In genomic region chr9:127853312-127854168, GRCh38 we compare ENCODE assay signal across 9 cellular contexts. TPM values are rescaled to one million over a fixed set of nuclear protein-coding genes. Genes with fewer than 3 reads are reported as not detected.
DNase-seq lines count a peak whose midpoint lies in the region; ATAC-seq, FAIRE-seq and TF ChIP-seq lines count a peak whose summit lies in the region.
"Had no signal": no experiment of that assay in that cellular context is flagged by ENCODE, and none has a peak within 500 bp of the region (broad histone marks: within the 10 kb centered on the region; RNA-seq: fewer than 3 reads in every experiment).

No MANE protein-coding gene starts in this region.

- H3K4me3 Mint-ChIP-seq in activated CD8-positive, alpha-beta T cell treated with anti-CD3 and anti-CD28 coated beads for 36 hours = peak overlapping the region; percentile 82

- no peak for TF ChIP-seq POLR2A in H54 (IDR thresholded peaks at IDR 0.05; ENCODE audit: low read depth, low read length)

- peaks cover 34 to 52% (median 52%) of the 10 kb centered on the region in 3 donors for H3K4me1 ChIP-seq in skeletal muscle tissue (ENCODE audit: control insufficient read depth in 3 of 3, insufficient read depth in 3 of 3, low read length in 3 of 3)

- H3K27me3 ChIP-seq in skeletal muscle tissue (ENCODE audit: control insufficient read depth in 3 of 3, insufficient read depth in 3 of 3, low read length in 3 of 3) = no peaks in the 10 kb centered on the region

- peaks cover 0 to 18% (median 2%) of the 10 kb centered on the region in 3 donors for H3K36me3 ChIP-seq in skeletal muscle tissue (ENCODE audit: control insufficient read depth in 3 of 3, insufficient read depth in 3 of 3, low read length in 3 of 3)

- peaks cover 10% of the 10 kb centered on the region for H3K9me3 Mint-ChIP-seq in activated CD8-positive, alpha-beta T cell treated with anti-CD3 and anti-CD28 coated beads for 36 hours

- peak overlapping the region; percentile 71 to 76 (median 76) for H3K4me3 ChIP-seq in skeletal muscle tissue (ENCODE audit: low read length in 3 of 3)

- peak overlapping the region; percentile 64 to 83 (median 81) for H3K9ac ChIP-seq in skeletal muscle tissue (ENCODE audit: low read depth in 1 of 3, low read length in 3 of 3)

- intact Hi-C loops in activated CD8-positive, alpha-beta T cell treated with anti-CD3 and anti-CD28 coated beads for 36 hours (cut with micrococcal nuclease) = no loop called here
- intact Hi-C loops in Right ventricle myocardium superior (cut with DNase I) = no loop called here

- no peak for TF ChIP-seq CTCF in activated CD8-positive, alpha-beta T cell treated with anti-CD3 and anti-CD28 coated beads for 36 hours (IDR thresholded peaks at IDR 0.05)

- FAIRE-seq in H54 (lab: Jason Lieb, UNC) = no peak

- no peaks in the 10 kb centered on the region for H3K27me3 Mint-ChIP-seq in activated CD8-positive, alpha-beta T cell treated with anti-CD3 and anti-CD28 coated beads for 36 hours

- POLR2A ChIA-PET in activated CD8-positive, alpha-beta T cell treated with anti-CD3 and anti-CD28 coated beads for 36 hours (lab: Charles Lee) = interaction anchor here (1.1 to 2.8 kb wide), 6 partner anchors 9 to 68 kb away, joined by 3 to 9 read pairs (median 4); partner anchors contain the start of gene CDK9

- DNase-seq in GM19238 (ENCODE audit: insufficient read length, low spot score) (peak; percentile 39), Right ventricle myocardium superior (no peak), H54 (ENCODE audit: insufficient read length, low spot score) (no peak), LoVo (ENCODE audit: low spot score) (no peak), putamen (ENCODE audit: low spot score) (no peak)
- no peak for DNase-seq in activated CD8-positive, alpha-beta T cell treated with anti-CD3 and anti-CD28 coated beads for 36 hours

- peaks cover 22% of the 10 kb centered on the region for H3K4me1 Mint-ChIP-seq in activated CD8-positive, alpha-beta T cell treated with anti-CD3 and anti-CD28 coated beads for 36 hours (ENCODE audit: low read depth)
- H3K4me1 Mint-ChIP-seq: brain had no signal

- ATAC-seq in activated CD8-positive, alpha-beta T cell treated with anti-CD3 and anti-CD28 coated beads for 36 hours = peak; percentile 43
- ATAC-seq in Right ventricle myocardium superior (ENCODE audit: poor library complexity) (peak; percentile 3), GM18519 (IDR thresholded peaks at IDR 0.05; ENCODE audit: low FRiP score, unreplicated experiment) (no peak)

- H3K36me3 Mint-ChIP-seq in activated CD8-positive, alpha-beta T cell treated with anti-CD3 and anti-CD28 coated beads for 36 hours (ENCODE audit: low read depth) = peaks cover 20% of the 10 kb centered on the region
- H3K36me3 Mint-ChIP-seq: brain had no signal

- no peaks in the 10 kb centered on the region for H3K9me3 ChIP-seq in skeletal muscle tissue (ENCODE audit: control insufficient read depth in 3 of 3, low read length in 3 of 3)

- peak overlapping the region; percentile 69 for H3K27ac ChIP-seq in skeletal muscle tissue (ENCODE audit: low read depth, low read length)

- peak overlapping the region; percentile 83 for H3K27ac Mint-ChIP-seq in activated CD8-positive, alpha-beta T cell treated with anti-CD3 and anti-CD28 coated beads for 36 hours

- CTCF ChIA-PET in activated CD8-positive, alpha-beta T cell treated with anti-CD3 and anti-CD28 coated beads for 36 hours (lab: Charles Lee) = interaction anchor here (1.0 to 9.2 kb wide), 4 partner anchors 8 to 66 kb away, joined by 3 to 107 read pairs (median 5); partner anchors contain the start of gene ST6GALNAC4

RNA-seq across cellular contexts. Expression of gene ENG, which starts 0.9 kb away (rescaled TPM):
- total RNA-seq in activated CD8-positive, alpha-beta T cell treated with anti-CD3 and anti-CD28 coated beads for 36 hours = 10 to 100 TPM; 14.2 to 15.0 TPM
- total RNA-seq in Right ventricle myocardium superior = 118 TPM
- total RNA-seq in skeletal muscle tissue = 9.4 TPM

RNA-seq across cellular contexts. Expression of gene AK1, which starts 23.9 kb away (rescaled TPM):
- total RNA-seq in activated CD8-positive, alpha-beta T cell treated with anti-CD3 and anti-CD28 coated beads for 36 hours = 10 to 100 TPM; 12.1 to 14.8 TPM
- total RNA-seq in Right ventricle myocardium superior (932 TPM), skeletal muscle tissue (359 TPM)

RNA-seq across cellular contexts. Expression of gene ST6GALNAC6, which starts 45.9 kb away (rescaled TPM):
- total RNA-seq in activated CD8-positive, alpha-beta T cell treated with anti-CD3 and anti-CD28 coated beads for 36 hours = 10 to 100 TPM; 36.9 to 38.8 TPM
- total RNA-seq in Right ventricle myocardium superior (38.2 TPM), skeletal muscle tissue (33.9 TPM)

RNA-seq across cellular contexts. Expression of gene FPGS, which starts 50.9 kb away (rescaled TPM):
- total RNA-seq in activated CD8-positive, alpha-beta T cell treated with anti-CD3 and anti-CD28 coated beads for 36 hours = 10 to 100 TPM; 79.8 to 80.4 TPM
- total RNA-seq in Right ventricle myocardium superior (31.5 TPM), skeletal muscle tissue (41.2 TPM)

Comparison
In these comparisons a context has a peak if more than half of its experiments do, and no peak if none do; other contexts are left out.
1. RNA of gene AK1, which starts 23.9 kb away (total RNA-seq): 932 TPM in Right ventricle myocardium superior (single experiment) and 359 TPM in skeletal muscle tissue (single experiment); 12.1 to 14.8 TPM in activated CD8-positive, alpha-beta T cell treated with anti-CD3 and anti-CD28 coated beads for 36 hours; every median in the first group is over 10 times any median in the second.